ENCODE assay signal across 19 cellular contexts in the genomic region with DNA sequence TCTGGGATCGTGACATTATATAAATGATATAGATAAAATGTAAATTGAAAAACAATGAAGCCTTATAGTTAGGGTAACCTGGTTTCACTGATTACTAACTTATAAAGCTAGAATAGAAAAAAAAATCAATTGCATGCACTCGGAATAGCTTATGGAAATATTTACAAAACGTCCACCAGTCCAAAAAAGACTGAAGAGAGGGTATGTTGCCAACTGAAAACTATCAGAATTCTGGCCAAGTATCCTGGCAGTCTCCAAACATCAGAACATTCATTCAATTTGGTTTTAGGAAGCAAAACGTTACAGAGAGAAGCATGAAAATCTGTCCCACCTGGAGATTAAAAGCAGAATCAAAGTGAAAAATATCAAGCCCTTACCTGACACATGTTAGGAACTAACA.
"Had no signal": no experiment of that assay in that cellular context is flagged by ENCODE, and none has a peak within 500 bp of the region (broad histone marks: within the 10 kb centered on the region; RNA-seq: fewer than 3 reads in every experiment).

No MANE protein-coding gene starts in this region.

- H3K9me3 ChIP-seq: ascending aorta, esophagus squamous epithelium, prostate gland had no signal

- H3K4me1 ChIP-seq: ascending aorta, prostate gland had no signal

- H3K9me3 Mint-ChIP-seq: activated T-helper 2 cell treated with anti-CD3 and anti-CD28 coated beads, Interferon-gamma antibody, Interleukin-2, Interleukin-4, amounts not matched to agents 10 μg/mL and 5 μg/mL and 100 μg/mL, durations not matched to agents 14 hours and 24 hours and 36 hours; type B pancreatic cell had no signal

- H3K4me3 ChIP-seq: esophagus squamous epithelium, prostate gland had no signal

- H3K27ac Mint-ChIP-seq: activated naive CD4-positive, alpha-beta T cell treated with anti-CD3 and anti-CD28 coated beads for 36 hours; activated naive CD8-positive, alpha-beta T cell treated with anti-CD3 and anti-CD28 coated beads, Interleukin-2, amount 50 U/mL, for 24 hours; activated T-helper 2 cell treated with anti-CD3 and anti-CD28 coated beads, Interferon-gamma antibody, Interleukin-2, Interleukin-4, amounts not matched to agents 10 μg/mL and 5 μg/mL and 100 μg/mL, durations not matched to agents 14 hours and 24 hours and 36 hours; natural killer cell treated with Interleukin-12 subunit alpha and Interleukin-12 subunit beta and Interleukin-15 and Interleukin-18, amount 100 ng/mL, for 72 hours; T-cell; type B pancreatic cell had no signal

- H3K4me1 Mint-ChIP-seq: activated naive CD8-positive, alpha-beta T cell treated with anti-CD3 and anti-CD28 coated beads, Interleukin-2, amount 50 U/mL, for 24 hours; T-cell had no signal

- H3K27me3 ChIP-seq: ascending aorta, dorsolateral prefrontal cortex, esophagus squamous epithelium had no signal

- H3K27me3 Mint-ChIP-seq: activated naive CD8-positive, alpha-beta T cell treated with anti-CD3 and anti-CD28 coated beads, Interleukin-2, amount 50 U/mL, for 24 hours; natural killer cell treated with Interleukin-12 subunit alpha and Interleukin-12 subunit beta and Interleukin-15 and Interleukin-18, amount 100 ng/mL, for 72 hours; T-cell had no signal

- H3K36me3 ChIP-seq: ascending aorta, esophagus squamous epithelium, prostate gland had no signal

- H3K4me3 Mint-ChIP-seq: activated naive CD4-positive, alpha-beta T cell treated with anti-CD3 and anti-CD28 coated beads for 36 hours; activated naive CD8-positive, alpha-beta T cell treated with anti-CD3 and anti-CD28 coated beads, Interleukin-2, amount 50 U/mL, for 24 hours; natural killer cell treated with Interleukin-12 subunit alpha and Interleukin-12 subunit beta and Interleukin-15 and Interleukin-18, amount 100 ng/mL, for 72 hours; T-cell; type B pancreatic cell had no signal

- H3K27ac ChIP-seq: esophagus squamous epithelium, prostate gland had no signal

- H3K36me3 Mint-ChIP-seq: T-cell had no signal

- ATAC-seq: activated naive CD8-positive, alpha-beta T cell treated with anti-CD3 and anti-CD28 coated beads, Interleukin-2, amount 50 U/mL, for 24 hours; left ventricle myocardium superior; natural killer cell treated with Interleukin-12 subunit alpha and Interleukin-12 subunit beta and Interleukin-15 and Interleukin-18, amount 100 ng/mL, for 72 hours; right cardiac atrium; stimulated activated naive CD8-positive, alpha-beta T cell treated with anti-CD3 and anti-CD28 coated beads, Interleukin-15, Interleukin-2, amounts not matched to agents 100 U/mL and 50 U/mL, for 24 hours; T-cell had no signal

- DNase-seq: activated CD4-positive, alpha-beta T cell treated with anti-CD3 and anti-CD28 coated beads, Interleukin-2, amount 50 U/mL, for 4 hours; activated CD4-positive, CD25-positive, alpha-beta regulatory T cell treated with anti-CD3 and anti-CD28 coated beads, Interleukin-2, amount 50 U/mL, for 72 hours; activated naive CD4-positive, alpha-beta T cell treated with anti-CD3 and anti-CD28 coated beads for 36 hours; activated naive CD8-positive, alpha-beta T cell treated with anti-CD3 and anti-CD28 coated beads, Interleukin-2, amount 50 U/mL, for 24 hours; activated T-cell treated with anti-CD3 and anti-CD28 coated beads for 4 hours; dorsolateral prefrontal cortex; esophagus squamous epithelium; hippocampal formation; left ventricle myocardium superior; occipital lobe; right cardiac atrium; stimulated activated naive CD8-positive, alpha-beta T cell treated with anti-CD3 and anti-CD28 coated beads, Interleukin-15, Interleukin-2, amounts not matched to agents 100 U/mL and 50 U/mL, for 24 hours; T-cell; T-helper 9 cell had no signal
